1 cellular context compared by ENCODE assay signal in the genomic region with DNA sequence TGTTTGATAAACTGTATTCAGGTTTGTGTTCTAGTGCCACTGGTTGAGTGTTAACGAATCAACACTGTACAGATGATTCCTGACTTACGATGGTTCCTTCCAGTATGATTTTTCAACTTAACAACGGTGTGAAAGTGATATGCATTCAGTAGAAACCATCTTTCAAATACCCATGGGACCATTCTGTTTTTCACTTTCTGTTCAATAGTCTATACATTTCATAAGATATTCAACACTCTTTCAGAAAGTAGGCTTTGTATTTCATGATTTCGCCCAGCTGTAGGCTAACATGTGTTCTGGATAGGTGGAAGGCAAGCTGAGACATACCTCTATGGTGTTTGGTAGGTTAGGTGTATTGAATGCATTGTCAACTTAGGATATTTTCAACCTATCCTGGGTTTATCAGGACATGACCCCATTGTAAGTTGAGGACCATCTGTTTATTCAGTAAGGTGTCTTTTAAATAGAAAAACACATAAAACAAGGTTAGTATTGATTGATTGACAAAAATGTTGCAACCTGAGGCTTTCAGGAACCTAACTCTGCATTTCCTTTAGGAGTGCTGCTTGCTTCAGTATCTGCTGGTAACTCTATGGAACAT.
TF ChIP-seq lines count a peak whose summit lies in the region.

No MANE protein-coding gene starts in this region.

TF ChIP-seq in GM12891, 5 proteins besides CTCF, POLR2A, EP300 and RAD21 (continued from another document):
- TF ChIP-seq TAF1 (IDR thresholded peaks at IDR 0.05; ENCODE audit: low read depth, low read length): no peak
- no peak for TF ChIP-seq SPI1 (IDR thresholded peaks at IDR 0.05; ENCODE audit: low read depth, low read length)
